20 cellular contexts compared by ENCODE assay signal in genomic region chr5:12795333-12795663, GRCh38.
"Had no signal": no experiment of that assay in that cellular context is flagged by ENCODE, and none has a peak within 500 bp of the region (broad histone marks: within the 10 kb centered on the region; RNA-seq: fewer than 3 reads in every experiment).

No MANE protein-coding gene starts in this region.

- H3K36me3 ChIP-seq: SJSA1 had no signal

- H3K27ac ChIP-seq: SJSA1, SK-N-MC had no signal

- FAIRE-seq: HTR-8/SVneo, RCC 7860 had no signal

- DNase-seq: KBM-7, MV-4-11, NCI-H1048, NCI-H1105, NCI-H1417, NCI-H1436 treated with DMSO at 0.1 percent for 48 hours, NCI-H1694, NCI-H1930, NCI-H2081, NCI-H2107, NCI-H2227 treated with DMSO at 0.1 percent for 48 hours, NCI-H524 treated with DMSO at 0.1 percent for 48 hours, NCI-H69, Right ventricle myocardium superior, RPMI8226, SIG-M5 had no signal

- H3K27me3 ChIP-seq: SJSA1 had no signal

- H3K4me3 ChIP-seq: SJSA1, SK-N-MC had no signal

- H3K4me1 ChIP-seq: SJSA1 had no signal
